6 cellular contexts compared by ENCODE assay signal in the genomic region with DNA sequence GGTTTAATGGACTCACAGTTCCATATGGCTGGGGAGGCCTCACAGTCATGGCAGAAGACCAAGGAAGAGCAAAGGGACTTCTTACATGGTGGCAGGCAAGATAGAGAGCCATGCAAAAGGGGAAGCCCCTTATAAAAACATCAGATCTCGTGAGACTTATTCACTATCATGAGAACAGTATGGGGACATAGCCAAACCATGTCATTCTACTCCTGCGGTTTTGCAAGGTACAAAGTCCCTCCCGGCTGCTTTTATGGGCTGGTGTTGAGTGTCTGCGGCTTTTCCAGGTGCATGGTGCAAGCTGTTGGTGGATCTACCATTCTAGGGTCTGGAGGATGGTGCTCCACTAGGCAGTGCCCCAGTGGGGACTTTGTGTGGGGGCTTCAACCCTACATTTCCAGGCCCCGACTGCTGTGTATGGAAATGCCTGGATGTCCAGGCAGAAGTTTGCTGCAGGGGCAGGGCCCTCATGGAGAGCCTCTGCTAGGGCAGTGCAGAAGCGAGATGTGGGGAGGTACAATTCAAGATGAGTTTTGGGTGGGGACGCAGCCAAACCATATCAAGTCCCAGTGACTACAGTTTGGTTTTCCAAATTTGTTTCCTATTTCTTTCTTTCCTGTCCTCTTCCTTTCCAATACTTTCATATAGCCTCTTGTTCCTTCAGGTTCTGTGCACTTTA. TPM values are rescaled to one million over a fixed set of nuclear protein-coding genes. Genes with fewer than 3 reads are reported as not detected.
"Had no signal": no experiment of that assay in that cellular context is flagged by ENCODE, and none has a peak within 500 bp of the region (broad histone marks: within the 10 kb centered on the region; RNA-seq: fewer than 3 reads in every experiment).

No MANE protein-coding gene starts in this region.

RNA-seq across cellular contexts. Expression of a gene that starts 26.6 kb away (rescaled TPM):
- total RNA-seq: esophagus mucosa, glomerular endothelial cell, sigmoid colon, thoracic aorta had no signal

RNA-seq across cellular contexts. Expression of a gene that starts 31.0 kb away (rescaled TPM):
- total RNA-seq: glomerular endothelial cell, pulmonary artery endothelial cell had no signal

RNA-seq across cellular contexts. Expression of a gene that starts 42.0 kb away (rescaled TPM):
- total RNA-seq: SJCRH30 had no signal
